8 cellular contexts compared by ENCODE assay signal in the genomic region with DNA sequence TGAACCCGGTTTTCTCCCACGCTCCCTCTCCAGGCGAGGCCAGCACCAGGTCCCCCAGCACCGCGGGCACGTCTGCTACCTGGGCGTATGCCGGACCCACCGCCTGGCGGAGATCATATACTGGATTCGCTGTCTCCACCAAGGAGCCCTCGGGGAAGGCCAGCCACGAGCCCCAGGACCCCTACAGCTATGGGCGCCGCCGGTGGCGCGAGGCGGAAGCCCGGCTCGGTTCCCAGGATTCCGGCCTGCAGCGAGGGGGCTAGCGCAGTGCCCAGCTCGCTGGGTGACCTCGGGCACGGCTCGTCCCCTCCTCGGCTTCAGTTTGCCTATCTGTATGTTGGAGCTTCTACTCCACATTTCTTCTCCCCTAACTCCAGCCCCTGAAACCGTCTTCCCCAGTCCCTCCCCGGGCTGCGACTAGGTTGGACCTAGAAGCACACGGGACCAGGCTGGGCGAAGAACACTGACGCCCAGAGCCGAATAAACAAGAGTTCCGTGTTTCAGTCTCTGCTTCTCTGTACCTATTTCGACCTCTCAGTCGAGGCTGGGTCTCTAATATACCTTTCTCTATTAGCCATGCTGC. TPM values are rescaled to one million over a fixed set of nuclear protein-coding genes. Genes with fewer than 3 reads are reported as not detected.
DNase-seq lines count a peak whose midpoint lies in the region; ATAC-seq and TF ChIP-seq lines count a peak whose summit lies in the region.

No MANE protein-coding gene starts in this region.

- peaks cover 25% of the 10 kb centered on the region for H3K4me1 Mint-ChIP-seq in activated B cell treated with CpG ODN at 0.5 μM for 24 hours

- no peaks in the 10 kb centered on the region for H3K9me3 ChIP-seq in heart right ventricle

- peaks cover 0 to 40% (median 9%) of the 10 kb centered on the region in 7 donors for H3K27me3 ChIP-seq in heart right ventricle

- peak overlapping the region; percentile 32 to 66 (median 56) for H3K4me3 ChIP-seq in heart right ventricle

- peaks cover 0 to 29% (median 11%) of the 10 kb centered on the region in 9 donors for H3K36me3 ChIP-seq in heart right ventricle

- peak overlapping the region in 9 of 10 donors; percentile 63 to 84 (median 76) for H3K27ac ChIP-seq in heart right ventricle

- no peak for TF ChIP-seq CTCF in activated B cell treated with CpG ODN at 0.5 μM for 24 hours (IDR thresholded peaks at IDR 0.05)
- no peak for TF ChIP-seq CTCF in heart right ventricle (IDR thresholded peaks at IDR 0.05)

- H3K9me3 Mint-ChIP-seq in activated B cell treated with CpG ODN at 0.5 μM for 24 hours: no peaks in the 10 kb centered on the region

- ATAC-seq in activated B cell treated with CpG ODN at 0.5 μM for 24 hours (ENCODE audit: low read depth) (peak; percentile 14), heart right ventricle (peak in 6 of 8 donors; percentile 0 to 10 (median 6)), GM21515 (IDR thresholded peaks at IDR 0.05; ENCODE audit: unreplicated experiment) (no peak)

- intact Hi-C loops in activated B cell treated with CpG ODN at 0.5 μM for 24 hours (cut with micrococcal nuclease): no loop called here
- intact Hi-C loops in heart right ventricle (cut with DNase I): no loop called here

- peaks cover 22% of the 10 kb centered on the region for H3K27me3 Mint-ChIP-seq in activated B cell treated with CpG ODN at 0.5 μM for 24 hours

- DNase-seq in DMS53 treated with DMSO at 0.1 percent for 48 hours (lab: John Stamatoyannopoulos, UW; ENCODE audit: unreplicated experiment) (peak; percentile 33), activated B cell treated with CpG ODN at 0.5 μM for 24 hours (no peak), heart right ventricle (no peak), retina (peak; percentile 72), GOT3 (lab: John Stamatoyannopoulos, UW) (no peak), islet precursor cell (no peak), OCI-M1 (lab: John Stamatoyannopoulos, UW) (no peak)

- CTCF ChIA-PET in activated B cell treated with CpG ODN at 0.5 μM for 24 hours (lab: Charles Lee): no interaction called here

- POLR2A ChIA-PET in activated B cell treated with CpG ODN at 0.5 μM for 24 hours (lab: Charles Lee): interaction anchor here (1.0 to 1.3 kb wide), 2 partner anchors 76 to 77 kb away, joined by 3 to 4 read pairs; a partner anchor contains a TSS

- peaks cover 6 to 65% (median 46%) of the 10 kb centered on the region in 9 donors for H3K4me1 ChIP-seq in heart right ventricle

- H3K4me3 Mint-ChIP-seq in activated B cell treated with CpG ODN at 0.5 μM for 24 hours: peak overlapping the region; percentile 87

- 4 to 7% methylated on average over 39 of the region's 39 CpGs for WGBS in heart right ventricle, 2 donors

- peaks cover 33% of the 10 kb centered on the region for H3K36me3 Mint-ChIP-seq in activated B cell treated with CpG ODN at 0.5 μM for 24 hours (ENCODE audit: low read depth)

- H3K27ac Mint-ChIP-seq in activated B cell treated with CpG ODN at 0.5 μM for 24 hours: peak overlapping the region; percentile 33

RNA-seq across cellular contexts. Expression of a gene that starts 0.8 kb away (rescaled TPM):
- total RNA-seq in activated B cell treated with CpG ODN at 0.5 μM for 24 hours (0.35 and 0.51 TPM in 2 replicates), heart right ventricle (1 to 10 TPM; 1.4 to 3.6 (median 1.9) TPM)
- polyA plus RNA-seq in heart right ventricle: 10 to 100 TPM in 1 of 2 donors, 1 to 10 TPM in 1; 4.8 to 10.7 TPM

RNA-seq across cellular contexts. Expression of a gene that starts 0.8 kb away (rescaled TPM):
- 6.8 and 9.5 TPM in 2 replicates for total RNA-seq in activated B cell treated with CpG ODN at 0.5 μM for 24 hours
- under 1 TPM; 0.16 to 0.74 (median 0.47) TPM for total RNA-seq in heart right ventricle
- 1 to 10 TPM; 1.1 to 1.6 TPM for polyA plus RNA-seq in heart right ventricle

RNA-seq across cellular contexts. Expression of a gene that starts 13.1 kb away (rescaled TPM):
- total RNA-seq in activated B cell treated with CpG ODN at 0.5 μM for 24 hours (372 and 376 TPM in 2 replicates), heart right ventricle (100 to 1,000 TPM; 112 to 146 (median 127) TPM)
- polyA plus RNA-seq in heart right ventricle: 100 to 1,000 TPM in 1 of 2 donors, 10 to 100 TPM in 1; 80.0 to 270 TPM

RNA-seq across cellular contexts. Expression of a gene that starts 24.4 kb away (rescaled TPM):
- total RNA-seq in activated B cell treated with CpG ODN at 0.5 μM for 24 hours (30.7 and 39.1 TPM in 2 replicates), heart right ventricle (10 to 100 TPM in 5 of 10 donors, 1 to 10 TPM in 5; 7.8 to 14.6 (median 9.8) TPM)
- 10 to 100 TPM in 1 of 2 donors, 1 to 10 TPM in 1; 8.6 to 19.6 TPM for polyA plus RNA-seq in heart right ventricle

RNA-seq across cellular contexts. Expression of a gene that starts 24.5 kb away (rescaled TPM):
- 145 and 171 TPM in 2 replicates for total RNA-seq in activated B cell treated with CpG ODN at 0.5 μM for 24 hours
- 10 to 100 TPM; 22.3 to 39.4 (median 24.7) TPM for total RNA-seq in heart right ventricle
- polyA plus RNA-seq in heart right ventricle: 10 to 100 TPM; 67.8 to 84.2 TPM

Comparison
In these comparisons a context has a peak if more than half of its experiments do, and no peak if none do; other contexts are left out.
1. DNase-seq: peak in DMS53 treated with DMSO at 0.1 percent for 48 hours (single experiment) and retina (single experiment); none in activated B cell treated with CpG ODN at 0.5 μM for 24 hours (single experiment), heart right ventricle (0 of 2), GOT3 (single experiment), islet precursor cell (single experiment) and OCI-M1 (single experiment).